ENCODE assay signal across 20 cellular contexts in the genomic region with DNA sequence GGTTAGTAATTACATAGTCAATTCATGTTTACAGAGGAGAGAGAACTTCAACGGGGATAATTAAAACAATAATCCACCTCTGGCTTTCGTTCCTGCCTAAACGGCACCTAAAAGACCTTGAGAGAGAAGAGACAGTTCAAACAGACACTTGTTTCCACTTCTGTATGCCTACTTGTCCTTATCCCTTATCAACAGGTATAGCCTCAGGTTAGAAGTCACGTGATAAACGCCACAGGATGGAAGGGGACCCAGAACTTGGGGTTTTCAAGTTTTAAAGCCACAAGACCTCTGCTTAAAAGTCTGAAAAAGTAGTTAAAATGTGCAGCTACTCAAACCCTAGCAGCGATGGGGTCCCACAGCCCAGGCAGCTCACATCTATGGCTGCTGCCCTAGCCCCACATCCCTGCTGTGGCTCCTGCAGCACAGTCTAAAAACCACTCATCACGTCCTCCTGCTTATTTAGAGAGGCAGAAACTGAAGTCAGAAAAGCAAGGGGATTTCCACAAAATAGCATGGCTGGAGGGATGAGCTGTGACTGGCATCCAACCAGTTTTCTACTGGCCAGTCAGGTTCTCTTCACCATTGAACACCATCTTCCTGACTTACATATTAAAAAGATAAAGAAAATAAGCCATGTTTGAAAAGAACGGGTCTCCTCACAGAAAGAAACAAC. TPM values are rescaled to one million over a fixed set of nuclear protein-coding genes. Genes with fewer than 3 reads are reported as not detected.
DNase-seq lines count a peak whose midpoint lies in the region; ATAC-seq lines count a peak whose summit lies in the region.
"Had no signal": no experiment of that assay in that cellular context is flagged by ENCODE, and none has a peak within 500 bp of the region (broad histone marks: within the 10 kb centered on the region; RNA-seq: fewer than 3 reads in every experiment).

No MANE protein-coding gene starts in this region.

- peaks cover 0 to 16% (median 0%) of the 10 kb centered on the region in 3 experiments for H3K27me3 ChIP-seq in neuronal stem cell (ENCODE audit: control insufficient read depth in 3 of 3, insufficient read depth in 3 of 3, low read depth in 1 of 3, low read length in 3 of 3)
- H3K27me3 ChIP-seq: upper lobe of left lung had no signal

- no peaks in the 10 kb centered on the region for H3K79me1 ChIP-seq in neuronal stem cell (ENCODE audit: low read depth, low read length)

- H3K18ac ChIP-seq in neuronal stem cell (ENCODE audit: low read length) = no peak overlapping the region

- H3K4me3 ChIP-seq in neuronal stem cell (ENCODE audit: low read length in 2 of 2) = no peak overlapping the region
- H3K4me3 ChIP-seq: SK-N-MC, upper lobe of left lung had no signal

- H3K9me3 ChIP-seq in neuronal stem cell (replicated peaks in 1 of 2; ENCODE audit: control insufficient read depth in 2 of 2, insufficient read depth in 1 of 2, low read depth in 1 of 2, low read length in 2 of 2) = peaks cover 2 to 3% of the 10 kb centered on the region in 2 donors
- H3K9me3 ChIP-seq: upper lobe of left lung had no signal

- H4K91ac ChIP-seq in neuronal stem cell (ENCODE audit: low read depth, low read length, poor library complexity) = no peak overlapping the region

- no peak overlapping the region for H3K27ac ChIP-seq in neuronal stem cell (replicated peaks; ENCODE audit: low read length)
- H3K27ac ChIP-seq: SK-N-MC, upper lobe of left lung had no signal

- H2BK120ac ChIP-seq in neuronal stem cell (ENCODE audit: low read depth, low read length) = no peak overlapping the region

- H3K4me1 ChIP-seq in neuronal stem cell (ENCODE audit: control insufficient read depth in 2 of 2, insufficient read depth in 1 of 2, low read depth in 1 of 2, low read length in 2 of 2) = no peaks in the 10 kb centered on the region
- H3K4me1 ChIP-seq: upper lobe of left lung had no signal

- no peak overlapping the region for H3K9ac ChIP-seq in neuronal stem cell (ENCODE audit: low read depth, low read length, poor library complexity)

- no peak overlapping the region for H2BK15ac ChIP-seq in neuronal stem cell (ENCODE audit: low read length)

- intact Hi-C loops in left colon (cut with DNase I, micrococcal nuclease) = no loop called here

- no peak overlapping the region for H3K4ac ChIP-seq in neuronal stem cell (ENCODE audit: low read length)

- H2AK5ac ChIP-seq in neuronal stem cell (ENCODE audit: low read depth, low read length) = no peak overlapping the region

- H2AFZ ChIP-seq in neuronal stem cell (ENCODE audit: low read length) = no peak overlapping the region

- no peak overlapping the region for H2BK12ac ChIP-seq in neuronal stem cell (ENCODE audit: low read length)

- peak; percentile 57 for DNase-seq in NCI-H1105 treated with DMSO at 0.1 percent for 48 hours (lab: John Stamatoyannopoulos, UW)
- peak; percentile 92 for DNase-seq in NCI-H69 (lab: John Stamatoyannopoulos, UW)
- no peak for DNase-seq in left colon
- DNase-seq in central memory CD4-positive, alpha-beta T cell = no peak
- no peak for DNase-seq in neuronal stem cell (ENCODE audit: low spot score)
- DNase-seq: activated CD4-positive, alpha-beta T cell treated with anti-CD3 and anti-CD28 coated beads for 36 hours; activated CD8-positive, alpha-beta memory T cell treated with anti-CD3 and anti-CD28 coated beads for 24 hours; activated gamma-delta T cell; activated T-cell treated with anti-CD3 and anti-CD28 coated beads, Interleukin-2, amount 50 U/mL, for 1 hour; HCEC 1CT; KG1; NCI-H2081 treated with DMSO at 0.1 percent for 48 hours; NCI-H524; T-helper 17 cell; upper lobe of left lung had no signal

- no peak overlapping the region for H2BK5ac ChIP-seq in neuronal stem cell (ENCODE audit: low read length)

- no peak overlapping the region for H4K8ac ChIP-seq in neuronal stem cell (ENCODE audit: low read depth, low read length)

- no peak overlapping the region for H3K23ac ChIP-seq in neuronal stem cell (ENCODE audit: low read depth, low read length, poor library complexity)

- WGBS in neuronal stem cell (ENCODE audit: extremely low coverage in 2 of 2, insufficient read length in 2 of 2, insufficient replicate concordance in 1 of 2), 2 donors = no CpG with 5 or more reads among the region's 8 CpGs

- ATAC-seq in GM19463 (IDR thresholded peaks at IDR 0.05; ENCODE audit: unreplicated experiment) (peak; percentile 61), left colon (peak; percentile 35), GM21619 (IDR thresholded peaks at IDR 0.05; ENCODE audit: unreplicated experiment) (no peak), HG03460 (IDR thresholded peaks at IDR 0.05; ENCODE audit: unreplicated experiment) (no peak)
- ATAC-seq: activated CD4-positive, alpha-beta T cell treated with anti-CD3 and anti-CD28 coated beads for 36 hours; T-helper 17 cell had no signal

- no peak overlapping the region for H3K14ac ChIP-seq in neuronal stem cell (ENCODE audit: low read length)

- no peak overlapping the region for H3K4me2 ChIP-seq in neuronal stem cell (ENCODE audit: insufficient read depth, low read length, poor library complexity, severe bottlenecking)

- H3K36me3 ChIP-seq in neuronal stem cell (replicated peaks in 1 of 2; ENCODE audit: control insufficient read depth in 2 of 2, insufficient read depth in 2 of 2, low read length in 2 of 2) = no peaks in the 10 kb centered on the region

RNA-seq across cellular contexts. Expression of a gene that starts 51.2 kb away (rescaled TPM):
- total RNA-seq in left colon = 1 to 10 TPM; 4.7 to 4.8 TPM
- 0.95 TPM for polyA plus RNA-seq in neuronal stem cell (2013, experiment 1 of 2)
- 1.1 TPM for polyA plus RNA-seq in neuronal stem cell (2013, experiment 2 of 2)
- total RNA-seq: activated CD4-positive, alpha-beta T cell treated with anti-CD3 and anti-CD28 coated beads for 36 hours; OCI-LY7; T-helper 17 cell had no signal

Comparison
In these comparisons a context has a peak if more than half of its experiments do, and no peak if none do; other contexts are left out.
1. ATAC-seq: peak in GM19463 (single experiment) and left colon (single experiment); none in GM21619 (single experiment) and HG03460 (single experiment).
2. DNase-seq: peak in NCI-H1105 treated with DMSO at 0.1 percent for 48 hours (single experiment) and NCI-H69 (single experiment); none in left colon (0 of 2), central memory CD4-positive, alpha-beta T cell (single experiment) and neuronal stem cell (single experiment).